In genomic region chr10:20303453-20304152, GRCh38 we compare ENCODE assay signal across 19 cellular contexts.
"Had no signal": no experiment of that assay in that cellular context is flagged by ENCODE, and none has a peak within 500 bp of the region (broad histone marks: within the 10 kb centered on the region; RNA-seq: fewer than 3 reads in every experiment).

No MANE protein-coding gene starts in this region.

- FAIRE-seq: kidney, pancreas had no signal

- H3K4me1 ChIP-seq: pancreas, tibial artery, upper lobe of left lung, uterus had no signal

- H3K27me3 ChIP-seq: hepatocyte, pancreas, tibial artery, upper lobe of left lung, uterus had no signal

- H3K79me2 ChIP-seq: hepatocyte had no signal

- H3K9me3 ChIP-seq: pancreas, tibial artery, uterus had no signal

- DNase-seq: effector CD8-positive, alpha-beta T cell; foreskin melanocyte; head of caudate nucleus; kidney; left cardiac atrium; left ventricle myocardium superior; mesenchymal stem cell; midbrain; naive B cell; occipital lobe; pancreas; right cardiac atrium; stimulated activated CD4-positive, alpha-beta T cell treated with anti-CD3 and anti-CD28 coated beads, Interleukin-4, amount 100 ng/mL, for 24 hours; tibial artery; upper lobe of left lung; uterus had no signal

- H3K36me3 ChIP-seq: pancreas, tibial artery, upper lobe of left lung, uterus had no signal

- ATAC-seq: left cardiac atrium; left ventricle myocardium superior; pancreas; right cardiac atrium; stimulated activated memory B cell treated with anti-CD40 and anti-IgM and Interleukin-4, amounts not matched to agents 10 μg/mL and 1 μg/mL and 100 μg/mL, for 72 hours had no signal

- H3K27ac ChIP-seq: hepatocyte, pancreas, tibial artery, upper lobe of left lung, uterus had no signal

- H3K4me3 ChIP-seq: hepatocyte, lung, pancreas, tibial artery, upper lobe of left lung, uterus had no signal

- H2AFZ ChIP-seq: hepatocyte had no signal

- H3K4me2 ChIP-seq: hepatocyte had no signal
